ENCODE assay signal across 23 cellular contexts in genomic region chr1:218357893-218358232, GRCh38. TPM values are rescaled to one million over a fixed set of nuclear protein-coding genes. Genes with fewer than 3 reads are reported as not detected.
DNase-seq lines count a peak whose midpoint lies in the region; ATAC-seq and TF ChIP-seq lines count a peak whose summit lies in the region.
"Had no signal": no experiment of that assay in that cellular context is flagged by ENCODE, and none has a peak within 500 bp of the region (broad histone marks: within the 10 kb centered on the region; RNA-seq: fewer than 3 reads in every experiment).

No MANE protein-coding gene starts in this region.

- ATAC-seq in Panc1 (no peak), lower lobe of right lung (no peak), HG03432 (IDR thresholded peaks at IDR 0.05; ENCODE audit: unreplicated experiment) (no peak)
- ATAC-seq: naive thymus-derived CD4-positive, alpha-beta T cell had no signal

- TF ChIP-seq CTCF in Panc1 (IDR thresholded peaks at IDR 0.05) (no peak), brain microvascular endothelial cell (IDR thresholded peaks at IDR 0.05; ENCODE audit: low read depth, low read length, missing control alignments) (no peak), lower lobe of right lung (IDR thresholded peaks at IDR 0.05) (no peak)

- no TSS peak for BruUV-seq in Panc1 (replicated peaks; lab: Mats Ljungman, UMichigan)

- intact Hi-C loops in Panc1 (cut with micrococcal nuclease; ENCODE audit: unreplicated experiment) (loop anchor here (10.0 kb wide), 1 partner anchor 317 kb away; no protein-coding TSS in a partner anchor), lower lobe of right lung (cut with DNase I) (no loop called here)

- H3K36me3 ChIP-seq in Panc1 (ENCODE audit: control insufficient read depth, insufficient read depth, low read length): no peaks in the 10 kb centered on the region; the same call in 1 of the 2 replicates
- peaks cover 76% of the 10 kb centered on the region for H3K36me3 ChIP-seq in brain microvascular endothelial cell (replicated peaks)
- no peaks in the 10 kb centered on the region for H3K36me3 ChIP-seq in lower lobe of right lung
- H3K36me3 ChIP-seq in skeletal muscle tissue (ENCODE audit: control insufficient read depth in 3 of 3, insufficient read depth in 3 of 3, low read length in 3 of 3): no peaks in the 10 kb centered on the region

- peak overlapping the region in 1 of 2 experiments; percentile 19; a peak in 1 of 4 replicates for H3K4me3 ChIP-seq in Panc1 (ENCODE audit: low read depth in 2 of 2, low read length in 2 of 2)
- H3K4me3 ChIP-seq in brain microvascular endothelial cell (ENCODE audit: low read depth, low read length): no peak overlapping the region
- no peak overlapping the region for H3K4me3 ChIP-seq in lower lobe of right lung
- H3K4me3 ChIP-seq in skeletal muscle tissue (ENCODE audit: low read length in 3 of 3): no peak overlapping the region
- H3K4me3 ChIP-seq: GM23248 had no signal

- H3K27ac ChIP-seq in Panc1 (ENCODE audit: low read length) (peak overlapping the region; percentile 100), brain microvascular endothelial cell (peak overlapping the region; percentile 66), lower lobe of right lung (peak overlapping the region; percentile 27), skeletal muscle tissue (ENCODE audit: low read depth, low read length) (peak overlapping the region; percentile 4)
- H3K27ac ChIP-seq: GM23248 had no signal

- DNase-seq in Panc1 (ENCODE audit: low read depth, low spot score) (no peak), brain microvascular endothelial cell (no peak), lower lobe of right lung (no peak), NCI-H2196 treated with DMSO at 0.1 percent for 48 hours (lab: John Stamatoyannopoulos, UW; ENCODE audit: unreplicated experiment) (no peak), SKM-1 treated with dmso at 0.1 percent for 144 hours (lab: John Stamatoyannopoulos, UW; ENCODE audit: unreplicated experiment) (no peak)
- DNase-seq: activated CD4-positive, alpha-beta T cell treated with anti-CD3 and anti-CD28 coated beads, Interleukin-2, amount 50 U/mL, for 4 hours; activated naive CD4-positive, alpha-beta T cell; CD8-positive, alpha-beta memory T cell; DMS 273 treated with DMSO at 0.1 percent for 48 hours; effector CD4-positive, alpha-beta T cell; glutamatergic neuron; GM23248; IMR-90; islet precursor cell; midbrain; MV-4-11; naive thymus-derived CD4-positive, alpha-beta T cell; NCI-H1436; NCI-H2081 treated with DMSO at 0.1 percent for 48 hours; nucleus accumbens; small intestine had no signal

- no peak overlapping the region for H3K9ac ChIP-seq in skeletal muscle tissue (ENCODE audit: low read depth in 1 of 3, low read length in 3 of 3)
- H3K9ac ChIP-seq: GM23248 had no signal

- H3K4me1 ChIP-seq in Panc1 (ENCODE audit: control insufficient read depth, insufficient read depth, low read length) (peaks cover 90% of the 10 kb centered on the region), lower lobe of right lung (no peaks in the 10 kb centered on the region), skeletal muscle tissue (ENCODE audit: control insufficient read depth in 3 of 3, insufficient read depth in 3 of 3, low read length in 3 of 3) (peaks cover 32 to 44% (median 33%) of the 10 kb centered on the region in 3 donors)

- in situ Hi-C loops in Panc1 (cut with HindIII; ENCODE audit: low pct_unique_long_range_greater_than_20kb, low sequenced_read_pairs) (no loop called here), brain microvascular endothelial cell (cut with HindIII; ENCODE audit: low pct_ligation_motif_present, low sequenced_read_pairs) (no loop called here)

- no peaks in the 10 kb centered on the region for H3K9me3 ChIP-seq in Panc1 (ENCODE audit: control insufficient read depth, insufficient read depth, low read depth, low read length)
- H3K9me3 ChIP-seq in lower lobe of right lung: no peaks in the 10 kb centered on the region
- H3K9me3 ChIP-seq in skeletal muscle tissue (ENCODE audit: control insufficient read depth in 3 of 3, low read length in 3 of 3): no peaks in the 10 kb centered on the region

- POLR2A ChIA-PET in Panc1 (lab: Charles Lee): no interaction called here

- no peaks in the 10 kb centered on the region for H3K27me3 ChIP-seq in Panc1 (ENCODE audit: control insufficient read depth, insufficient read depth, low read length)
- no peaks in the 10 kb centered on the region for H3K27me3 ChIP-seq in brain microvascular endothelial cell (replicated peaks)
- H3K27me3 ChIP-seq in lower lobe of right lung (ENCODE audit: low read depth): no peaks in the 10 kb centered on the region
- H3K27me3 ChIP-seq in skeletal muscle tissue (ENCODE audit: control insufficient read depth in 3 of 3, insufficient read depth in 3 of 3, low read length in 3 of 3): no peaks in the 10 kb centered on the region

- CTCF ChIA-PET in Panc1 (lab: Charles Lee): no interaction called here

RNA-seq across cellular contexts. Expression of gene TGFB2, which starts 12.7 kb away (rescaled TPM):
- total RNA-seq in Panc1 (2021; ENCODE audit: unreplicated experiment): 58.9 TPM
- polyA plus RNA-seq in Panc1 (2012; ENCODE audit: insufficient read length): 26.8 TPM
- 10.2 TPM for total RNA-seq in lower lobe of right lung
- total RNA-seq in skeletal muscle tissue: 50.6 TPM
- total RNA-seq: CD8-positive, alpha-beta memory T cell; naive thymus-derived CD4-positive, alpha-beta T cell had no signal
- polyA plus RNA-seq: CD8-positive, alpha-beta memory T cell; naive thymus-derived CD4-positive, alpha-beta T cell had no signal

Comparison
In these comparisons a context has a peak if more than half of its experiments do, and no peak if none do; other contexts are left out.
1. H3K27ac ChIP-seq: peak in every context shown above with its lines; median percentile 100 in Panc1; 66 in brain microvascular endothelial cell; 27 in lower lobe of right lung; 4 in skeletal muscle tissue.